20 cellular contexts compared by ENCODE assay signal in the genomic region with DNA sequence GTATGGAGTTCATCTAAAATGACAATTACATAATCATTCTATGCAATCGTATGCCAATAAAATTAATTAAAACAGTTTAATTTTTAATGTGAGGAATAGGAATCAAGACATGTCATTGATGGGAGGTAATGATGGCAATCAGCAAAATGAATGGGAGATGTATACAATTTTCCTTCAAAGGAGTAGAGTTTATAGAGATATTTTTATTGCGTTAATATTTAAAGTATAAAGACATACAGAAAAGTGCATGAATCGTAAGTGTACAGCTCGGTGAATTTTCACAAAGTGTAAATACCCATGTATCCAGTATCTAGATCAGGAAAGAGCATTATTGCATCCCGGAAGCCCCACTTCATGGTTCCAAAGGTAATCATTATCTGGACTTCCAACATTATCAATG. TPM values are rescaled to one million over a fixed set of nuclear protein-coding genes. Genes with fewer than 3 reads are reported as not detected.
DNase-seq lines count a peak whose midpoint lies in the region; ATAC-seq and TF ChIP-seq lines count a peak whose summit lies in the region.
"Had no signal": no experiment of that assay in that cellular context is flagged by ENCODE, and none has a peak within 500 bp of the region (broad histone marks: within the 10 kb centered on the region; RNA-seq: fewer than 3 reads in every experiment).

No MANE protein-coding gene starts in this region.

- DNase-seq in cardiac muscle cell (ENCODE audit: low read depth in 1 of 2, low spot score in 1 of 2) (no peak), heart left ventricle (no peak), mesenchymal stem cell (no peak), type B pancreatic cell (ENCODE audit: extremely low spot score, unreplicated experiment) (no peak), head of caudate nucleus (no peak)
- DNase-seq: activated CD8-positive, alpha-beta T cell treated with anti-CD3 and anti-CD28 coated beads, Interleukin-2, amount 10 ng/mL, durations not matched to agents 7 days and 5 days; aorta; foreskin melanocyte; GDM1; GOT3; NCI-H2227 treated with DMSO at 0.1 percent for 48 hours; NK-92 treated with Interleukin-12 subunit alpha and Interleukin-12 subunit beta, amount 100 ng/mL, for 24 hours; stimulated activated CD4-positive, alpha-beta T cell treated with anti-CD3 and anti-CD28 coated beads, Interleukin-2, amount 100 ng/mL, for 24 hours; upper lobe of right lung had no signal

- no peak overlapping the region for H2AFZ ChIP-seq in mesenchymal stem cell (ENCODE audit: low read depth, low read length)

- H3K4me1 Mint-ChIP-seq in brain (peaks cover 25% of the 10 kb centered on the region), type B pancreatic cell (ENCODE audit: unreplicated experiment) (peaks cover 25% of the 10 kb centered on the region)
- H3K4me1 Mint-ChIP-seq: IgD-negative memory B cell had no signal

- TF ChIP-seq POLR2A in heart left ventricle (IDR thresholded peaks at IDR 0.05): no peak

- H3K36me3 Mint-ChIP-seq in brain (peaks cover 6% of the 10 kb centered on the region), type B pancreatic cell (peaks cover under 1% of the 10 kb centered on the region)
- H3K36me3 Mint-ChIP-seq: IgD-negative memory B cell had no signal

- H3K9me3 ChIP-seq in cardiac muscle cell (ENCODE audit: low read depth): no peaks in the 10 kb centered on the region
- no peaks in the 10 kb centered on the region for H3K9me3 ChIP-seq in heart left ventricle
- no peaks in the 10 kb centered on the region for H3K9me3 ChIP-seq in mesenchymal stem cell (ENCODE audit: control insufficient read depth, low read length)
- H3K9me3 ChIP-seq: SJSA1, upper lobe of right lung had no signal

- H3K27me3 ChIP-seq in cardiac muscle cell (no peaks in the 10 kb centered on the region), heart left ventricle (no peaks in the 10 kb centered on the region), mesenchymal stem cell (ENCODE audit: control insufficient read depth in 1 of 2, insufficient read depth in 1 of 2, low read length in 2 of 2) (no peaks in the 10 kb centered on the region)
- H3K27me3 ChIP-seq: SJSA1, upper lobe of right lung had no signal

- H3K27ac Mint-ChIP-seq in brain: peak overlapping the region in 2 of 5 experiments; percentile 93 to 97
- no peak overlapping the region for H3K27ac Mint-ChIP-seq in type B pancreatic cell
- H3K27ac Mint-ChIP-seq: activated CD8-positive, alpha-beta T cell treated with anti-CD3 and anti-CD28 coated beads, Interleukin-2, amount 10 ng/mL, durations not matched to agents 7 days and 5 days; dendritic cell treated with granulocyte-macrophage colony-stimulating factor and Interleukin-4, amounts not matched to agents 40 ng/mL and 50 ng/mL, for 4 days; IgD-negative memory B cell had no signal

- no peak overlapping the region for H4K8ac ChIP-seq in mesenchymal stem cell (ENCODE audit: low read length)

- peak overlapping the region; percentile 43 for H3K4me3 ChIP-seq in cardiac muscle cell
- peak overlapping the region in 3 of 12 donors; percentile 57 to 90 (median 71) for H3K4me3 ChIP-seq in heart left ventricle
- peak overlapping the region in 1 of 2 experiments; percentile 94 for H3K4me3 ChIP-seq in mesenchymal stem cell (ENCODE audit: insufficient read depth in 1 of 2, low read depth in 1 of 2, low read length in 2 of 2)

- no peak overlapping the region for H3K23ac ChIP-seq in mesenchymal stem cell (ENCODE audit: low read length in 2 of 2)

- H4K91ac ChIP-seq in mesenchymal stem cell (ENCODE audit: low read length): no peak overlapping the region

- H2AK5ac ChIP-seq in mesenchymal stem cell (ENCODE audit: low read length, severe bottlenecking): no peak overlapping the region

- H3K4ac ChIP-seq in mesenchymal stem cell (ENCODE audit: low read depth in 1 of 2, low read length in 2 of 2): no peak overlapping the region

- H3K18ac ChIP-seq in mesenchymal stem cell (ENCODE audit: low read depth in 1 of 2, low read length in 2 of 2): no peak overlapping the region

- peaks cover 10% of the 10 kb centered on the region for H3K27me3 Mint-ChIP-seq in brain
- H3K27me3 Mint-ChIP-seq in type B pancreatic cell: peaks cover 3% of the 10 kb centered on the region
- H3K27me3 Mint-ChIP-seq: IgD-negative memory B cell had no signal

- H3K36me3 ChIP-seq in cardiac muscle cell (no peaks in the 10 kb centered on the region), heart left ventricle (no peaks in the 10 kb centered on the region), mesenchymal stem cell (ENCODE audit: control insufficient read depth in 1 of 2, insufficient read depth in 2 of 2, low read depth in 1 of 2, low read length in 2 of 2) (no peaks in the 10 kb centered on the region)
- H3K36me3 ChIP-seq: SJSA1, upper lobe of right lung had no signal

- H3K27ac ChIP-seq in cardiac muscle cell (no peak overlapping the region), heart left ventricle (peak overlapping the region in 1 of 12 donors; percentile 85), mesenchymal stem cell (ENCODE audit: low read length, poor library complexity, severe bottlenecking) (no peak overlapping the region)
- H3K27ac ChIP-seq: SJSA1 had no signal

- WGBS in heart left ventricle, 4 donors: 90 to 94% (median 92%) methylated on average over 5 of the region's 5 CpGs
- WGBS in mesenchymal stem cell: 95% methylated on average over 5 of the region's 5 CpGs

- H3K4me3 Mint-ChIP-seq in brain (peak overlapping the region; percentile 90 to 97 (median 95)), type B pancreatic cell (peak overlapping the region; percentile 99)

- H3K9me3 Mint-ChIP-seq in brain (peaks cover 0 to 3% (median 2%) of the 10 kb centered on the region in 5 experiments), type B pancreatic cell (no peaks in the 10 kb centered on the region)

- H2BK15ac ChIP-seq in mesenchymal stem cell (ENCODE audit: low read depth, poor library complexity, severe bottlenecking): no peak overlapping the region

- no peak overlapping the region for H2BK5ac ChIP-seq in mesenchymal stem cell (ENCODE audit: low read depth, low read length, poor library complexity, severe bottlenecking)

- peaks cover 13% of the 10 kb centered on the region for H3K79me1 ChIP-seq in mesenchymal stem cell (replicated peaks; ENCODE audit: low read length, poor library complexity, severe bottlenecking)

- no peak overlapping the region for H3K4me2 ChIP-seq in mesenchymal stem cell (ENCODE audit: low read length, poor library complexity, severe bottlenecking)

- no peak overlapping the region for H2BK12ac ChIP-seq in mesenchymal stem cell (ENCODE audit: low read length in 2 of 2)

- no peak overlapping the region for H3K14ac ChIP-seq in mesenchymal stem cell (ENCODE audit: low read length in 2 of 2)

- no peaks in the 10 kb centered on the region for H3K4me1 ChIP-seq in cardiac muscle cell (ENCODE audit: low read depth)
- peaks cover 0 to 15% (median 0%) of the 10 kb centered on the region in 12 donors for H3K4me1 ChIP-seq in heart left ventricle
- peaks cover 2% of the 10 kb centered on the region for H3K4me1 ChIP-seq in mesenchymal stem cell (ENCODE audit: control insufficient read depth, insufficient read depth, low read depth, low read length)
- H3K4me1 ChIP-seq: SJSA1, upper lobe of right lung had no signal

- no peak overlapping the region for H2BK120ac ChIP-seq in mesenchymal stem cell (ENCODE audit: low read depth, low read length)

- H3K9ac ChIP-seq in mesenchymal stem cell (ENCODE audit: low read length): peak overlapping the region; percentile 99

- no peak for ATAC-seq in heart left ventricle
- ATAC-seq in GM21717 (IDR thresholded peaks at IDR 0.05; ENCODE audit: unreplicated experiment): no peak
- ATAC-seq in GM19023 (IDR thresholded peaks at IDR 0.05; ENCODE audit: unreplicated experiment): no peak
- ATAC-seq: activated CD8-positive, alpha-beta T cell treated with anti-CD3 and anti-CD28 coated beads, Interleukin-2, amount 10 ng/mL, durations not matched to agents 7 days and 5 days; upper lobe of right lung had no signal

- TF ChIP-seq CTCF in cardiac muscle cell (IDR thresholded peaks at IDR 0.05; ENCODE audit: low read depth, low read length) (no peak), heart left ventricle (IDR thresholded peaks at IDR 0.05) (no peak), brain (conservative IDR thresholded peaks at IDR 0.05) (no peak), type B pancreatic cell (conservative IDR thresholded peaks at IDR 0.05) (no peak)

- intact Hi-C loops in heart left ventricle (cut with DNase I) (no loop called here), head of caudate nucleus (cut with DNase I) (no loop called here)

RNA-seq across cellular contexts. Expression of a gene that starts 1.2 kb away (rescaled TPM):
- total RNA-seq in cardiac muscle cell (7.2 and 8.4 TPM in 2 replicates), heart left ventricle (1 to 10 TPM; 2.9 to 7.3 (median 5.3) TPM), type B pancreatic cell (ENCODE audit: low replicate concordance) (6.0 and 14.5 TPM in 2 replicates)
- polyA plus RNA-seq in cardiac muscle cell (6.5 and 7.3 TPM in 2 replicates), heart left ventricle (1 to 10 TPM in 1 of 2 donors, under 1 TPM in 1; 0.99 to 2.6 TPM), brain (ENCODE audit: insufficient read depth, low read depth, low replicate concordance) (2.1 TPM)
- 11.6 TPM for polyA plus RNA-seq in mesenchymal stem cell (2013, experiment 1 of 2)
- 11.1 TPM for polyA plus RNA-seq in mesenchymal stem cell (2013, experiment 2 of 2)
- total RNA-seq: activated CD8-positive, alpha-beta T cell treated with anti-CD3 and anti-CD28 coated beads, Interleukin-2, amount 10 ng/mL, durations not matched to agents 7 days and 5 days had no signal
- polyA plus RNA-seq: IgD-negative memory B cell had no signal

RNA-seq across cellular contexts. Expression of a gene that starts 26.5 kb away (rescaled TPM):
- total RNA-seq in cardiac muscle cell (0.63 and 4.8 TPM in 2 replicates), heart left ventricle (1 to 10 TPM in 2 of 9 donors, under 1 TPM in 6, not detected in 1; 0.12 to 1.6 (median 0.24) TPM), type B pancreatic cell (ENCODE audit: low replicate concordance) (0.55 and 0.58 TPM in 2 replicates)
- polyA plus RNA-seq in cardiac muscle cell (1.7 and 8.4 TPM in 2 replicates), heart left ventricle (under 1 TPM; 0.23 to 0.24 TPM), brain (ENCODE audit: insufficient read depth, low read depth, low replicate concordance) (1.8 TPM)
- 0.55 TPM for polyA plus RNA-seq in mesenchymal stem cell (2013, experiment 1 of 2)
- 0.63 TPM for polyA plus RNA-seq in mesenchymal stem cell (2013, experiment 2 of 2)
- total RNA-seq: activated CD8-positive, alpha-beta T cell treated with anti-CD3 and anti-CD28 coated beads, Interleukin-2, amount 10 ng/mL, durations not matched to agents 7 days and 5 days had no signal
- polyA plus RNA-seq: IgD-negative memory B cell had no signal
